Comparison of ENCODE assay signal across 8 cellular contexts in the genomic region with DNA sequence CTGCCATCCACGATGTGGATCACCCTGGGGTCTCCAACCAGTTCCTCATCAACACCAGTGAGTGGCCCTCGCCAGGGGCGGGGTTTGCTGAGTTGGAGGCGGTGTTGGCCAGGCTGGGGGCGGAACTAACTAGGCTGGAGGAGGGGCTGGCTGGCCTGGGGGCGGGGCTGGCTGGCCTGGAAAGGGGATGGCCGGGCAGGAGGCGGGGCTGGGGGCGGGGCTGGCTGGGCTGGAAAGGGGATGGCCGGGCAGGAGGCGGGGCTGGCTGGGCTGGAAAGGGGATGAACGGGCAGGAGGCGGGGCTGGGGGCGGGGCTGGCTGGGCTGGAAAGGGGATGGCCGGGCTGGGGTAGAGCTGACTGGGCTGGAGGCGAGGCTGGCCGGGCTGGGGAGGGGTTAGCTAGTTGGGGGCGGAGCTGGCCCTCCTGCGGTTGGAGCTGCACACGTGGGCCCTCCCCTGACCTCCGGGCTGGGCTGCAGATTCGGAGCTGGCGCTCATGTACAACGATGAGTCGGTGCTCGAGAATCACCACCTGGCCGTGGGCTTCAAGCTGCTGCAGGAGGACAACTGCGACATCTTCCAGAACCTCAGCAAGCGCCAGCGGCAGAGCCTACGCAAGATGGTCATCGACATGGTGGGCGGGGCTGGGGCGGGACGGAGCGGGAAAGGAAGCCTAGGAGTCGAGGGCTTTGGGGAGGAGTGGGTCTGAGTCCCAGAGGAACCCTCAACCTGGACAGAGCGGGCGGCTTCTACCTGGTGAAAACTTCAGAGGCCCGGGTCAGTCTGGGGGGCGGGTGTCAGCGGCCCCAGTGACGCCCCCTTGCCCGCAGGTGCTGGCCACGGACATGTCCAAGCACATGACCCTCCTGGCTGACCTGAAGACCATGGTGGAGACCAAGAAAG. TPM values are rescaled to one million over a fixed set of nuclear protein-coding genes. Genes with fewer than 3 reads are reported as not detected.
DNase-seq lines count a peak whose midpoint lies in the region; ATAC-seq, FAIRE-seq and TF ChIP-seq lines count a peak whose summit lies in the region.

No MANE protein-coding gene starts in this region.

- peak overlapping the region; percentile 80 for H3K56ac ChIP-seq in mesendoderm (ENCODE audit: low read length)

- no peaks in the 10 kb centered on the region for H3K79me2 ChIP-seq in mesendoderm (ENCODE audit: control insufficient read depth, insufficient read depth, low read length)

- no peaks in the 10 kb centered on the region for H3K9me3 ChIP-seq in endodermal cell (ENCODE audit: control insufficient read depth, low read length)

- H3K36me3 Mint-ChIP-seq in endodermal cell (ENCODE audit: low read depth), result no peaks in the 10 kb centered on the region

- H3K27me3 ChIP-seq in endodermal cell (ENCODE audit: control insufficient read depth, insufficient read depth, low read length, poor library complexity, severe bottlenecking), result no peaks in the 10 kb centered on the region
- no peaks in the 10 kb centered on the region for H3K27me3 ChIP-seq in mesendoderm (ENCODE audit: insufficient read depth, low read length, poor library complexity)

- H3K23ac ChIP-seq in mesendoderm (ENCODE audit: low read length), result no peak overlapping the region

- no peak overlapping the region for H2BK5ac ChIP-seq in mesendoderm (ENCODE audit: low read length)

- peak; percentile 95 for DNase-seq in GM18507 (ENCODE audit: extremely low spot score, insufficient read length, low read depth)
- DNase-seq in NCI-H774 (lab: John Stamatoyannopoulos, UW), result peak; percentile 82
- DNase-seq in activated CD8-positive, alpha-beta memory T cell treated with anti-CD3 and anti-CD28 coated beads, Interleukin-2, amount 50 U/mL, for 24 hours (ENCODE audit: extremely low read depth), result peak; percentile 51
- DNase-seq in endodermal cell, result peak; percentile 100
- peak; percentile 96 for DNase-seq in mesendoderm
- DNase-seq in stimulated activated CD8-positive, alpha-beta memory T cell treated with anti-CD3 and anti-CD28 coated beads, Interleukin-12 subunit alpha, Interleukin-12 subunit beta, amount 100 ng/mL, for 24 hours (ENCODE audit: extremely low read depth), result peak; percentile 60
- no peak for DNase-seq in NCI-H510A treated with DMSO at 0.1 percent for 48 hours (lab: John Stamatoyannopoulos, UW)

- no peak overlapping the region for H2AK5ac ChIP-seq in mesendoderm (ENCODE audit: low read length)

- H3K27me3 Mint-ChIP-seq in endodermal cell (ENCODE audit: insufficient read depth), result peaks cover 12% of the 10 kb centered on the region

- H4K5ac ChIP-seq in mesendoderm (ENCODE audit: low read length), result no peak overlapping the region

- ATAC-seq in HG02973 (IDR thresholded peaks at IDR 0.05; ENCODE audit: unreplicated experiment), result peak; percentile 76

- FAIRE-seq in GM18507 (lab: Jason Lieb, UNC), result peak; percentile 85

- H3K27ac ChIP-seq in endodermal cell (ENCODE audit: low read depth, low read length) (no peak overlapping the region), mesendoderm (ENCODE audit: low read depth, low read length) (no peak overlapping the region)

- H3K4me3 Mint-ChIP-seq in endodermal cell, result peak overlapping the region; percentile 51

- no peak overlapping the region for H2BK120ac ChIP-seq in mesendoderm (ENCODE audit: low read depth, low read length)

- H3K9ac ChIP-seq in endodermal cell (ENCODE audit: extremely low read depth, low read length, poor library complexity, severe bottlenecking) (no peak overlapping the region), mesendoderm (ENCODE audit: low read length) (peak overlapping the region; percentile 54)

- 13 to 16% methylated on average over 18 to 43 of the region's 45 CpGs for WGBS in endodermal cell (ENCODE audit: insufficient coverage in 1 of 2, insufficient read length in 1 of 2), 2 experiments
- WGBS in mesendoderm (ENCODE audit: extremely low coverage, insufficient coverage, low lambda C conversion rate), result no CpG with 5 or more reads among the region's 45 CpGs

- no peak overlapping the region for H3K18ac ChIP-seq in mesendoderm (ENCODE audit: low read length)

- H3K9me3 Mint-ChIP-seq in endodermal cell, result no peaks in the 10 kb centered on the region

- H2BK15ac ChIP-seq in mesendoderm (replicated peaks; ENCODE audit: low read depth), result no peak overlapping the region

- no peak overlapping the region for H4K8ac ChIP-seq in mesendoderm (ENCODE audit: low read depth, low read length)

- no peaks in the 10 kb centered on the region for H3K4me1 Mint-ChIP-seq in endodermal cell

- no peaks in the 10 kb centered on the region for H3K79me1 ChIP-seq in mesendoderm (ENCODE audit: low read length)

- no peaks in the 10 kb centered on the region for H3K36me3 ChIP-seq in endodermal cell (ENCODE audit: control insufficient read depth, insufficient read depth, low read length)
- H3K36me3 ChIP-seq in mesendoderm (ENCODE audit: control insufficient read depth, insufficient read depth, low read length), result no peaks in the 10 kb centered on the region

- no peaks in the 10 kb centered on the region for H3K4me1 ChIP-seq in endodermal cell (ENCODE audit: control insufficient read depth, insufficient read depth, low read length)
- no peaks in the 10 kb centered on the region for H3K4me1 ChIP-seq in mesendoderm (ENCODE audit: control insufficient read depth, low read depth, low read length)

- TF ChIP-seq CTCF in endodermal cell (conservative IDR thresholded peaks at IDR 0.05), result no peak

- H3K27ac Mint-ChIP-seq in endodermal cell, result no peak overlapping the region

- H3K4me3 ChIP-seq in endodermal cell (ENCODE audit: low read length) (peak overlapping the region; percentile 77), mesendoderm (ENCODE audit: low read length) (peak overlapping the region; percentile 32)

- no peak overlapping the region for H3K4ac ChIP-seq in mesendoderm (ENCODE audit: low read depth, low read length)

- peak overlapping the region; percentile 89 for H3K4me2 ChIP-seq in mesendoderm (ENCODE audit: low read length)

RNA-seq across cellular contexts. Expression of a gene that starts 41.0 kb away (rescaled TPM):
- total RNA-seq in endodermal cell, result 1 to 10 TPM; 1.7 to 2.6 TPM
- polyA plus RNA-seq in endodermal cell (2013, experiment 1 of 2), result 2.0 TPM
- 1.7 TPM for polyA plus RNA-seq in endodermal cell (2013, experiment 2 of 2)
- 1.4 TPM for polyA plus RNA-seq in mesendoderm (2013, experiment 1 of 2)
- 1.4 TPM for polyA plus RNA-seq in mesendoderm (2013, experiment 2 of 2)

RNA-seq across cellular contexts. Expression of a gene that starts 41.9 kb away (rescaled TPM):
- 10 to 100 TPM; 53.3 to 59.5 TPM for total RNA-seq in endodermal cell
- polyA plus RNA-seq in endodermal cell (2013, experiment 1 of 2), result 32.7 TPM
- 27.5 TPM for polyA plus RNA-seq in endodermal cell (2013, experiment 2 of 2)
- 36.4 TPM for polyA plus RNA-seq in mesendoderm (2013, experiment 1 of 2)
- 34.5 TPM for polyA plus RNA-seq in mesendoderm (2013, experiment 2 of 2)

RNA-seq across cellular contexts. Expression of a gene that starts 55.9 kb away (rescaled TPM):
- 1 to 10 TPM; 1.2 to 5.1 TPM for total RNA-seq in endodermal cell
- polyA plus RNA-seq in endodermal cell (2013, experiment 1 of 2), result 1.6 TPM
- 1.6 TPM for polyA plus RNA-seq in endodermal cell (2013, experiment 2 of 2)
- 2.4 TPM for polyA plus RNA-seq in mesendoderm (2013, experiment 1 of 2)
- 2.4 TPM for polyA plus RNA-seq in mesendoderm (2013, experiment 2 of 2)

RNA-seq across cellular contexts. Expression of a gene that starts 58.0 kb away (rescaled TPM):
- total RNA-seq in endodermal cell, result 100 to 1,000 TPM; 148 to 172 TPM
- polyA plus RNA-seq in endodermal cell (2013, experiment 1 of 2), result 160 TPM
- 155 TPM for polyA plus RNA-seq in endodermal cell (2013, experiment 2 of 2)
- 151 TPM for polyA plus RNA-seq in mesendoderm (2013, experiment 1 of 2)
- 153 TPM for polyA plus RNA-seq in mesendoderm (2013, experiment 2 of 2)
